ENCODE assay signal across 8 cellular contexts in the genomic region with DNA sequence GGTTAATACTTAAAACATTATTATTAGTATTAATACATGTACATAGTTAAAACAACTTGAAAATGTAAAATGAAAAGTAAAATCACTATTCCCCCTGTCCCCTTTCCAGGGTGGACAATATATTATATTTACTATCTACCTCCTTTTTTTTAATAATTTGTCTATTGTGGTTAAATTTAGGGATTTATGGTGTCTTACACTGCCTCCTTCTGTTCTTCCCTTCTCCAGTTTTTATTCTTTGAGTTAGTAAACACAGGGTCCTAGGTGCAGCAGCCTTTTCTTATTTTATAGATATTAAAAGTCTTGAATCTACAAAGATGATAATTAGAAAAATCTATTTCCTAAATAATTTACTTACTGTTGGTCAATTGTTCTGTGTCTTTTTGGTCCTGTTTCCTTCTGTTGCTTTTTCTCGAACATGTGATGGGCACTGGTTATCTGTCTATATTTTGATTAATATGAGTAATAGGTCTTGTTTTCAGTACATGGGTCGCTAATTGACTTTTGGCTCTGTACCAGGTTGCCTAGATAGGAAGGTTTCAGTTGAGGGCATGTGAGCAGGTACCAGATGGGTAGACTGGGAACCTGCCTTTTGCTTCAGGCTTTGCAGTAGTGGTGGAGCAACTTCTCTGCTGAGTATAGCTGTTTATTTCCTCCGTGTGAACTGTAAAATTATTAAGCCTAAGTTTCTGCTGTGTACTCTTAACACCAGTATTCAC. TPM values are rescaled to one million over a fixed set of nuclear protein-coding genes. Genes with fewer than 3 reads are reported as not detected.
A peak's percentile ranks its signal among the peaks of the same experiment; 100 is the strongest.
DNase-seq lines count a peak whose midpoint lies in the region; ATAC-seq and TF ChIP-seq lines count a peak whose summit lies in the region.

No MANE protein-coding gene starts in this region.

- ATAC-seq in GM23338 (no peak), HG03378 (IDR thresholded peaks at IDR 0.05; ENCODE audit: unreplicated experiment) (no peak), GM18870 (IDR thresholded peaks at IDR 0.05; ENCODE audit: unreplicated experiment) (no peak)

- H3K36me3 Mint-ChIP-seq in GM23338 (ENCODE audit: low read depth), result peaks cover 3% of the 10 kb centered on the region; the same call in 2 of the 3 replicates

- H3K9ac ChIP-seq in rectal smooth muscle tissue (ENCODE audit: low read length), result peak overlapping the region; percentile 90

- peak overlapping the region; percentile 51; the same call in 1 of the 2 replicates for H3K27ac Mint-ChIP-seq in GM23338

- DNase-seq in BE2C (peak; percentile 77), GM23338 (ENCODE audit: low spot score) (no peak), SJSA1 (ENCODE audit: low read depth in 1 of 2, low spot score in 2 of 2) (no peak), fibroblast of peridontal ligament (ENCODE audit: extremely low read depth) (peak; percentile 19), 8988T (no peak)

- peaks cover 4% of the 10 kb centered on the region for H3K27me3 Mint-ChIP-seq in GM23338 (ENCODE audit: insufficient read depth, low read depth, poor library complexity)

- H3K9me2 ChIP-seq in GM23338 (ENCODE audit: insufficient read depth), result no peaks in the 10 kb centered on the region

- peaks cover 32% of the 10 kb centered on the region for H3K4me1 Mint-ChIP-seq in GM23338

- TF ChIP-seq CTCF in BE2C (IDR thresholded peaks at IDR 0.05; ENCODE audit: low read depth, low read length) (no peak), GM23338 (conservative IDR thresholded peaks at IDR 0.05; ENCODE audit: low read depth in 2 of 2) (no peak)

- H3K9me3 ChIP-seq in BE2C, result no peaks in the 10 kb centered on the region
- H3K9me3 ChIP-seq in SJSA1 (replicated peaks), result no peaks in the 10 kb centered on the region

- H2AFZ ChIP-seq in GM23338, result no peak overlapping the region

- no peaks in the 10 kb centered on the region for H3K27me3 ChIP-seq in BE2C
- H3K27me3 ChIP-seq in GM23338 (ENCODE audit: insufficient read depth), result no peaks in the 10 kb centered on the region
- H3K27me3 ChIP-seq in SJSA1 (replicated peaks), result no peaks in the 10 kb centered on the region
- no peaks in the 10 kb centered on the region for H3K27me3 ChIP-seq in rectal smooth muscle tissue (ENCODE audit: control insufficient read depth, insufficient read depth, low read length)

- peaks cover 4% of the 10 kb centered on the region for H3K9me3 Mint-ChIP-seq in GM23338

- peak overlapping the region; percentile 95 for H3K4me3 Mint-ChIP-seq in GM23338

- H3F3A ChIP-seq in GM23338 (replicated peaks; ENCODE audit: low read depth), result 0 out of 2 replicates have a peak, but pooled peaks cover 3% of the 10 kb centered on the region

- no peaks in the 10 kb centered on the region for H3K36me3 ChIP-seq in BE2C
- H3K36me3 ChIP-seq in GM23338 (ENCODE audit: insufficient read depth), result no peaks in the 10 kb centered on the region
- no peaks in the 10 kb centered on the region for H3K36me3 ChIP-seq in SJSA1
- H3K36me3 ChIP-seq in rectal smooth muscle tissue (ENCODE audit: control insufficient read depth, insufficient read depth, low read length), result no peaks in the 10 kb centered on the region

- H3K4me2 ChIP-seq in GM23338, result peak overlapping the region; percentile 92

- H3K79me2 ChIP-seq in GM23338 (replicated peaks; ENCODE audit: insufficient read depth), result peaks cover 58% of the 10 kb centered on the region

- H3K27ac ChIP-seq in GM23338 (ENCODE audit: low read depth) (no peak overlapping the region), SJSA1 (no peak overlapping the region), rectal smooth muscle tissue (ENCODE audit: low read depth, low read length) (no peak overlapping the region)

- H3K4me1 ChIP-seq in BE2C, result peaks cover 2% of the 10 kb centered on the region; the same call in 1 of the 2 replicates
- H3K4me1 ChIP-seq in GM23338 (ENCODE audit: insufficient read depth), result peaks cover 24% of the 10 kb centered on the region
- peaks cover 36% of the 10 kb centered on the region for H3K4me1 ChIP-seq in SJSA1 (replicated peaks)
- no peaks in the 10 kb centered on the region for H3K4me1 ChIP-seq in rectal smooth muscle tissue (ENCODE audit: control insufficient read depth, insufficient read depth, low read length)

- H4K20me1 ChIP-seq in GM23338 (replicated peaks; ENCODE audit: insufficient read depth), result peaks cover 3% of the 10 kb centered on the region; the same call in 1 of the 2 replicates

- H3K4me3 ChIP-seq in BE2C (ENCODE audit: low read depth, low read length), result peak overlapping the region; percentile 86
- H3K4me3 ChIP-seq in GM23338, result peak overlapping the region; percentile 78
- peak overlapping the region; percentile 58 for H3K4me3 ChIP-seq in SJSA1
- H3K4me3 ChIP-seq in rectal smooth muscle tissue (ENCODE audit: low read length), result peak overlapping the region; percentile 97

TF ChIP-seq in GM23338, 12 proteins besides CTCF, POLR2A, EP300 and RAD21 (continues in another document):
- TF ChIP-seq, protein P1, sequence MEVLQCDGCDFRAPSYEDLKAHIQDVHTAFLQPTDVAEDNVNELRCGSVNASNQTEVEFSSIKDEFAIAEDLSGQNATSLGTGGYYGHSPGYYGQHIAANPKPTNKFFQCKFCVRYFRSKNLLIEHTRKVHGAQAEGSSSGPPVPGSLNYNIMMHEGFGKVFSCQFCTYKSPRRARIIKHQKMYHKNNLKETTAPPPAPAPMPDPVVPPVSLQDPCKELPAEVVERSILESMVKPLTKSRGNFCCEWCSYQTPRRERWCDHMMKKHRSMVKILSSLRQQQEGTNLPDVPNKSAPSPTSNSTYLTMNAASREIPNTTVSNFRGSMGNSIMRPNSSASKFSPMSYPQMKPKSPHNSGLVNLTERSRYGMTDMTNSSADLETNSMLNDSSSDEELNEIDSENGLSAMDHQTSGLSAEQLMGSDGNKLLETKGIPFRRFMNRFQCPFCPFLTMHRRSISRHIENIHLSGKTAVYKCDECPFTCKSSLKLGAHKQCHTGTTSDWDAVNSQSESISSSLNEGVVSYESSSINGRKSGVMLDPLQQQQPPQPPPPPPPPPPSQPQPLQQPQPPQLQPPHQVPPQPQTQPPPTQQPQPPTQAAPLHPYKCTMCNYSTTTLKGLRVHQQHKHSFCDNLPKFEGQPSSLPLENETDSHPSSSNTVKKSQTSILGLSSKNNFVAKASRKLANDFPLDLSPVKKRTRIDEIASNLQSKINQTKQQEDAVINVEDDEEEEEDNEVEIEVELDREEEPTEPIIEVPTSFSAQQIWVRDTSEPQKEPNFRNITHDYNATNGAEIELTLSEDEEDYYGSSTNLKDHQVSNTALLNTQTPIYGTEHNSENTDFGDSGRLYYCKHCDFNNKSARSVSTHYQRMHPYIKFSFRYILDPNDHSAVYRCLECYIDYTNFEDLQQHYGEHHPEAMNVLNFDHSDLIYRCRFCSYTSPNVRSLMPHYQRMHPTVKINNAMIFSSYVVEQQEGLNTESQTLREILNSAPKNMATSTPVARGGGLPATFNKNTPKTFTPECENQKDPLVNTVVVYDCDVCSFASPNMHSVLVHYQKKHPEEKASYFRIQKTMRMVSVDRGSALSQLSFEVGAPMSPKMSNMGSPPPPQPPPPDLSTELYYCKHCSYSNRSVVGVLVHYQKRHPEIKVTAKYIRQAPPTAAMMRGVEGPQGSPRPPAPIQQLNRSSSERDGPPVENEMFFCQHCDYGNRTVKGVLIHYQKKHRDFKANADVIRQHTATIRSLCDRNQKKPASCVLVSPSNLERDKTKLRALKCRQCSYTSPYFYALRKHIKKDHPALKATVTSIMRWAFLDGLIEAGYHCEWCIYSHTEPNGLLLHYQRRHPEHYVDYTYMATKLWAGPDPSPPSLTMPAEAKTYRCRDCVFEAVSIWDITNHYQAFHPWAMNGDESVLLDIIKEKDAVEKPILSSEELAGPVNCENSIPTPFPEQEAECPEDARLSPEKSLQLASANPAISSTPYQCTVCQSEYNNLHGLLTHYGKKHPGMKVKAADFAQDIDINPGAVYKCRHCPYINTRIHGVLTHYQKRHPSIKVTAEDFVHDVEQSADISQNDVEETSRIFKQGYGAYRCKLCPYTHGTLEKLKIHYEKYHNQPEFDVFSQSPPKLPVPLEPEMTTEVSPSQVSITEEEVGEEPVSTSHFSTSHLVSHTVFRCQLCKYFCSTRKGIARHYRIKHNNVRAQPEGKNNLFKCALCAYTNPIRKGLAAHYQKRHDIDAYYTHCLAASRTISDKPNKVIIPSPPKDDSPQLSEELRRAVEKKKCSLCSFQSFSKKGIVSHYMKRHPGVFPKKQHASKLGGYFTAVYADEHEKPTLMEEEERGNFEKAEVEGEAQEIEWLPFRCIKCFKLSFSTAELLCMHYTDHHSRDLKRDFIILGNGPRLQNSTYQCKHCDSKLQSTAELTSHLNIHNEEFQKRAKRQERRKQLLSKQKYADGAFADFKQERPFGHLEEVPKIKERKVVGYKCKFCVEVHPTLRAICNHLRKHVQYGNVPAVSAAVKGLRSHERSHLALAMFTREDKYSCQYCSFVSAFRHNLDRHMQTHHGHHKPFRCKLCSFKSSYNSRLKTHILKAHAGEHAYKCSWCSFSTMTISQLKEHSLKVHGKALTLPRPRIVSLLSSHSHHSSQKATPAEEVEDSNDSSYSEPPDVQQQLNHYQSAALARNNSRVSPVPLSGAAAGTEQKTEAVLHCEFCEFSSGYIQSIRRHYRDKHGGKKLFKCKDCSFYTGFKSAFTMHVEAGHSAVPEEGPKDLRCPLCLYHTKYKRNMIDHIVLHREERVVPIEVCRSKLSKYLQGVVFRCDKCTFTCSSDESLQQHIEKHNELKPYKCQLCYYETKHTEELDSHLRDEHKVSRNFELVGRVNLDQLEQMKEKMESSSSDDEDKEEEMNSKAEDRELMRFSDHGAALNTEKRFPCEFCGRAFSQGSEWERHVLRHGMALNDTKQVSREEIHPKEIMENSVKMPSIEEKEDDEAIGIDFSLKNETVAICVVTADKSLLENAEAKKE (CRISPR knock-in tag; IDR thresholded peaks at IDR 0.05), result no peak
- TF ChIP-seq ZNF331 (CRISPR knock-in tag; IDR thresholded peaks at IDR 0.05; ENCODE audit: low read depth) (no peak), CREB1 (CRISPR knock-in tag; IDR thresholded peaks at IDR 0.05; ENCODE audit: low read depth) (no peak), ZNF114 (CRISPR knock-in tag; IDR thresholded peaks at IDR 0.05) (no peak), POLR2AphosphoS5 (IDR thresholded peaks at IDR 0.05; ENCODE audit: low read depth) (no peak), EZH2 (IDR thresholded peaks at IDR 0.05; ENCODE audit: low read depth, unreplicated experiment) (no peak), NANOG (IDR thresholded peaks at IDR 0.05; ENCODE audit: borderline replicate concordance) (no peak), EZH2phosphoT487 (IDR thresholded peaks at IDR 0.05; ENCODE audit: unreplicated experiment) (no peak)

RNA-seq across cellular contexts. Expression of a gene that starts 1.1 kb away (rescaled TPM):
- polyA plus RNA-seq in BE2C (2012; ENCODE audit: insufficient read depth, insufficient read length, low read depth), result 39.2 TPM
- 13.6 and 22.9 TPM in 2 replicates for total RNA-seq in GM23338 (2014; rRNA removed; shearing (Covaris generic))
- 35.2 and 43.4 TPM in 2 replicates for polyA plus RNA-seq in GM23338 (2016; fragmentation: Nextera tagmentation; extraction: Ambion mirVana)
- total RNA-seq in SJSA1 (2014; rRNA removed; shearing (Covaris generic)), result 8.0 and 10.1 TPM in 2 replicates

RNA-seq across cellular contexts. Expression of a gene that starts 32.5 kb away (rescaled TPM):
- 29.9 TPM for polyA plus RNA-seq in BE2C (2012; ENCODE audit: insufficient read depth, insufficient read length, low read depth)
- 14.8 and 19.9 TPM in 2 replicates for total RNA-seq in GM23338 (2014; rRNA removed; shearing (Covaris generic))
- polyA plus RNA-seq in GM23338 (2016; fragmentation: Nextera tagmentation; extraction: Ambion mirVana), result 9.7 and 9.8 TPM in 2 replicates
- 66.9 and 71.9 TPM in 2 replicates for total RNA-seq in SJSA1 (2014; rRNA removed; shearing (Covaris generic))

Comparison
In these comparisons a context has a peak if more than half of its experiments do, and no peak if none do; other contexts are left out.
1. DNase-seq: peak in BE2C (single experiment) and fibroblast of peridontal ligament (single experiment); none in GM23338 (single experiment), SJSA1 (0 of 2) and 8988T (single experiment).
2. Peak in every context shown above with its lines, with median percentiles within 50 percentile points of each other: H3K4me3 ChIP-seq.